In the genomic region with DNA sequence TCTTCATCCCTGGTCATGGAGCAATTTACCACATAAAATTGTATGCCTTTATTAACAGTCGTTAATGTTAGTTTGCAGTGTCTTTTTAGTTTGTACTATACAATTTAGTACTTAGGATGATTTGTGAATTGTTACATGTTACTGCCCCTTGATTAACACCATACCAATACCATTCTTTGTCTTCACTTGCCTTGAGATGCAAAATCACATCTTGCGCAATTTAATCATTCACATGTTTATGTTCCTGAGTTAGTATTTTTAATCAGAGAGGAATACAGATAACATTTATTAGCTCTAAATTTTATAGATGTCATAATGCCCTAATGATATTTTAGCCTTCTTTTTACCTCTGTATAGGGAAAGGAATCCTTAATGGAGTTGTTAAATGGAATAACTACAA, we compare ENCODE assay signal across 18 cellular contexts.
A peak's percentile ranks its signal among the peaks of the same experiment; 100 is the strongest.
DNase-seq lines count a peak whose midpoint lies in the region; ATAC-seq, FAIRE-seq and TF ChIP-seq lines count a peak whose summit lies in the region.
"Had no signal": no experiment of that assay in that cellular context is flagged by ENCODE, and none has a peak within 500 bp of the region (broad histone marks: within the 10 kb centered on the region; RNA-seq: fewer than 3 reads in every experiment).

No MANE protein-coding gene starts in this region.

- H3K4me3 Mint-ChIP-seq in progenitor cell of endocrine pancreas (ENCODE audit: low read depth): no peak overlapping the region
- H3K4me3 Mint-ChIP-seq: CD8-positive, alpha-beta memory T cell had no signal

- POLR2A ChIA-PET in HepG2 (lab: Yijun Ruan, JAX): no interaction called here

- H3K4me3 ChIP-seq in HepG2 (replicated peaks in 1 of 3; ENCODE audit: insufficient read depth in 1 of 3, low read depth in 2 of 3, low read length in 3 of 3) (no peak overlapping the region), right lobe of liver (no peak overlapping the region), adipocyte (ENCODE audit: low read length) (no peak overlapping the region)
- H3K4me3 ChIP-seq: BLaER1, HAP-1, SJSA1 had no signal

- no peak for TF ChIP-seq EP300 in HepG2 (IDR thresholded peaks at IDR 0.05; ENCODE audit: low read depth in 2 of 2, low read length in 2 of 2)
- no peak for TF ChIP-seq EP300 in HepG2 (CRISPR knock-in tag; IDR thresholded peaks at IDR 0.05; ENCODE audit: borderline replicate concordance)

- intact Hi-C loops in HepG2 (cut with micrococcal nuclease; ENCODE audit: unreplicated experiment): no loop called here
- intact Hi-C loops in right lobe of liver (cut with DNase I): no loop called here

- H3K27me3 Mint-ChIP-seq in progenitor cell of endocrine pancreas: no peaks in the 10 kb centered on the region
- H3K27me3 Mint-ChIP-seq: CD8-positive, alpha-beta memory T cell had no signal

- no peak for FAIRE-seq in HepG2 (lab: Jason Lieb, UNC)
- FAIRE-seq: GM12892, GM18507, HTR-8/SVneo had no signal

- H3K4me1 ChIP-seq in HepG2 (ENCODE audit: insufficient read depth, low read length) (peaks cover 26% of the 10 kb centered on the region), right lobe of liver (peaks cover 0 to 8% (median 0%) of the 10 kb centered on the region in 4 donors), adipocyte (ENCODE audit: control insufficient read depth, insufficient read depth, low read length) (no peaks in the 10 kb centered on the region)

- CTCF ChIA-PET in HepG2 (lab: Yijun Ruan, JAX; ENCODE audit: low intra/inter-chr PET ratio, low total read pairs): no interaction called here

- no peak overlapping the region for H3K27ac ChIP-seq in HepG2 (ENCODE audit: extremely low read length, insufficient read depth, low read length)
- H3K27ac ChIP-seq in right lobe of liver: no peak overlapping the region
- H3K27ac ChIP-seq: BLaER1, SJSA1 had no signal

- no peaks in the 10 kb centered on the region; a peak in 2 of 5 replicates for H3K36me3 ChIP-seq in HepG2 (replicated peaks in 1 of 2; ENCODE audit: control insufficient read depth in 1 of 2, insufficient read depth in 2 of 2, low read length in 2 of 2)
- H3K36me3 ChIP-seq in right lobe of liver: no peaks in the 10 kb centered on the region
- H3K36me3 ChIP-seq in adipocyte (ENCODE audit: control insufficient read depth, insufficient read depth, low read length, severe bottlenecking): peaks cover 4% of the 10 kb centered on the region

- H3K9me3 ChIP-seq in HepG2 (ENCODE audit: low read length) (no peaks in the 10 kb centered on the region), right lobe of liver (no peaks in the 10 kb centered on the region), adipocyte (ENCODE audit: control insufficient read depth, low read length) (no peaks in the 10 kb centered on the region)
- H3K9me3 ChIP-seq: BLaER1, HAP-1 had no signal

- H4K20me1 ChIP-seq in HepG2 (ENCODE audit: insufficient read depth, low read length): no peaks in the 10 kb centered on the region

- TF ChIP-seq CTCF in HepG2 (CRISPR knock-in tag; IDR thresholded peaks at IDR 0.05): no peak
- TF ChIP-seq CTCF in right lobe of liver (IDR thresholded peaks at IDR 0.05): no peak
- no peak for TF ChIP-seq CTCF in progenitor cell of endocrine pancreas (IDR thresholded peaks at IDR 0.05; ENCODE audit: unreplicated experiment)

- BruUV-seq in HepG2 (replicated peaks; lab: Mats Ljungman, UMichigan): no TSS peak

- no peak for TF ChIP-seq RAD21 in HepG2 (CRISPR knock-in tag; IDR thresholded peaks at IDR 0.05)

- no peak for ATAC-seq in HepG2
- no peak for ATAC-seq in right lobe of liver
- no peak for ATAC-seq in GM19455 (IDR thresholded peaks at IDR 0.05; ENCODE audit: unreplicated experiment)
- ATAC-seq: Panc1 had no signal

- in situ Hi-C loops in HepG2 (cut with HindIII; ENCODE audit: extremely low pct_ligation_motif_present, low pct_unique_long_range_greater_than_20kb) (no loop called here), KBM-7 (cut with MboI; ENCODE audit: low pct_unique_long_range_greater_than_20kb, low sequenced_read_pairs) (no loop called here)

- H3K36me3 Mint-ChIP-seq in progenitor cell of endocrine pancreas (ENCODE audit: insufficient read depth): peaks cover 8% of the 10 kb centered on the region

- H3K27ac Mint-ChIP-seq in progenitor cell of endocrine pancreas: peak overlapping the region; percentile 5
- H3K27ac Mint-ChIP-seq: CD8-positive, alpha-beta memory T cell had no signal

- H3K4me2 ChIP-seq in HepG2 (ENCODE audit: low read depth, low read length): no peak overlapping the region
- H3K4me2 ChIP-seq: BLaER1 had no signal

- TF ChIP-seq POLR2A in HepG2 (IDR thresholded peaks at IDR 0.05; ENCODE audit: insufficient read depth in 1 of 2, low read depth in 2 of 2, low read length in 2 of 2): no peak
- TF ChIP-seq POLR2A in right lobe of liver (IDR thresholded peaks at IDR 0.05): no peak

- H3K27me3 ChIP-seq in HepG2 (ENCODE audit: control insufficient read depth in 1 of 2, insufficient read depth in 2 of 2, low read length in 2 of 2) (no peaks in the 10 kb centered on the region), right lobe of liver (no peaks in the 10 kb centered on the region), adipocyte (replicated peaks; ENCODE audit: control insufficient read depth, insufficient read depth, low read length) (no peaks in the 10 kb centered on the region)
- H3K27me3 ChIP-seq: BLaER1, SJSA1 had no signal

- 93% methylated on average over 2 of the region's 2 CpGs for WGBS in HepG2 (ENCODE audit: low lambda C conversion rate)
- 95% methylated on average over 2 of the region's 2 CpGs for WGBS in right lobe of liver (ENCODE audit: insufficient coverage, low coverage, low lambda C conversion rate, missing lambda C conversion rate)

- peaks cover 6% of the 10 kb centered on the region for H3K4me1 Mint-ChIP-seq in progenitor cell of endocrine pancreas (ENCODE audit: low read depth)

- no peaks in the 10 kb centered on the region for H3K9me3 Mint-ChIP-seq in progenitor cell of endocrine pancreas (ENCODE audit: low read depth)
- H3K9me3 Mint-ChIP-seq: CD8-positive, alpha-beta memory T cell had no signal

- H2AFZ ChIP-seq in HepG2 (ENCODE audit: low read length): no peak overlapping the region

- H3K79me2 ChIP-seq in HepG2 (ENCODE audit: insufficient read depth, low read length): peaks cover 9% of the 10 kb centered on the region

- H3K9ac ChIP-seq in HepG2 (ENCODE audit: insufficient read depth, low read depth, low read length): no peak overlapping the region
- no peak overlapping the region for H3K9ac ChIP-seq in adipocyte (ENCODE audit: low read length)
- H3K9ac ChIP-seq: BLaER1 had no signal

- DNase-seq in HepG2 (ENCODE audit: low spot score): no peak
- no peak for DNase-seq in right lobe of liver
- DNase-seq in adipocyte (ENCODE audit: low read depth): peak; percentile 48
- peak; percentile 26 for DNase-seq in fibroblast of gingiva (ENCODE audit: low read depth)
- no peak for DNase-seq in progenitor cell of endocrine pancreas (ENCODE audit: low spot score, unreplicated experiment)
- no peak for DNase-seq in activated CD4-positive, alpha-beta T cell treated with anti-CD3 and anti-CD28 coated beads for 1 hour
- no peak for DNase-seq in KBM-7
- DNase-seq: CD8-positive, alpha-beta memory T cell; NCI-H1105 treated with DMSO at 0.1 percent for 48 hours; NCI-H1694 had no signal

TF ChIP-seq in HepG2, 621 proteins besides CTCF, POLR2A, EP300 and RAD21:
- TF ChIP-seq CEBPB (IDR thresholded peaks at IDR 0.05; ENCODE audit: borderline replicate concordance, low read depth, low read length) (peak; percentile 87), ZNF235 (CRISPR knock-in tag; IDR thresholded peaks at IDR 0.05; ENCODE audit: borderline replicate concordance) (no peak), CEBPG (CRISPR knock-in tag; IDR thresholded peaks at IDR 0.05) (peak; percentile 41; the same call in 1 of the 2 replicates)
- TF ChIP-seq, protein P1, sequence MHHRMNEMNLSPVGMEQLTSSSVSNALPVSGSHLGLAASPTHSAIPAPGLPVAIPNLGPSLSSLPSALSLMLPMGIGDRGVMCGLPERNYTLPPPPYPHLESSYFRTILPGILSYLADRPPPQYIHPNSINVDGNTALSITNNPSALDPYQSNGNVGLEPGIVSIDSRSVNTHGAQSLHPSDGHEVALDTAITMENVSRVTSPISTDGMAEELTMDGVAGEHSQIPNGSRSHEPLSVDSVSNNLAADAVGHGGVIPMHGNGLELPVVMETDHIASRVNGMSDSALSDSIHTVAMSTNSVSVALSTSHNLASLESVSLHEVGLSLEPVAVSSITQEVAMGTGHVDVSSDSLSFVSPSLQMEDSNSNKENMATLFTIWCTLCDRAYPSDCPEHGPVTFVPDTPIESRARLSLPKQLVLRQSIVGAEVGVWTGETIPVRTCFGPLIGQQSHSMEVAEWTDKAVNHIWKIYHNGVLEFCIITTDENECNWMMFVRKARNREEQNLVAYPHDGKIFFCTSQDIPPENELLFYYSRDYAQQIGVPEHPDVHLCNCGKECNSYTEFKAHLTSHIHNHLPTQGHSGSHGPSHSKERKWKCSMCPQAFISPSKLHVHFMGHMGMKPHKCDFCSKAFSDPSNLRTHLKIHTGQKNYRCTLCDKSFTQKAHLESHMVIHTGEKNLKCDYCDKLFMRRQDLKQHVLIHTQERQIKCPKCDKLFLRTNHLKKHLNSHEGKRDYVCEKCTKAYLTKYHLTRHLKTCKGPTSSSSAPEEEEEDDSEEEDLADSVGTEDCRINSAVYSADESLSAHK (CRISPR knock-in tag; IDR thresholded peaks at IDR 0.05; ENCODE audit: borderline replicate concordance): no peak
TF ChIP-seq in HepG2: peak in this region for 2.

Comparison
In these comparisons a context has a peak if more than half of its experiments do, and no peak if none do; other contexts are left out.
1. DNase-seq: peak in adipocyte (single experiment) and fibroblast of gingiva (single experiment); none in HepG2 (single experiment), right lobe of liver (0 of 3), progenitor cell of endocrine pancreas (single experiment), activated CD4-positive, alpha-beta T cell treated with anti-CD3 and anti-CD28 coated beads for 1 hour (single experiment) and KBM-7 (single experiment).